In genomic region chr21:33576741-33577141, GRCh38 we compare ENCODE assay signal across 1 cellular context.
A peak's percentile ranks its signal among the peaks of the same experiment; 100 is the strongest.
TF ChIP-seq lines count a peak whose summit lies in the region.
"Not testable (repeated sequence)": the region's sequence is repeated elsewhere in the genome, so short reads cannot be mapped to it uniquely, and the experiment has no call there.

No MANE protein-coding gene starts in this region.

TF ChIP-seq in HepG2, 621 proteins besides CTCF, POLR2A, EP300 and RAD21 (continued from another document and continues in another):
- TF ChIP-seq HNF1A (IDR thresholded peaks at IDR 0.05; ENCODE audit: low read depth) (peak; percentile 47; the same call in 1 of the 2 replicates), HNF1A (CRISPR knock-in tag; IDR thresholded peaks at IDR 0.05; ENCODE audit: borderline replicate concordance) (peak; percentile 70; the same call in 1 of the 2 replicates), SOX6 (CRISPR knock-in tag; IDR thresholded peaks at IDR 0.05) (peak; percentile 91), HMGXB4 (CRISPR knock-in tag; IDR thresholded peaks at IDR 0.05; ENCODE audit: borderline replicate concordance in 1 of 2, low read depth in 1 of 2) (peak in 1 of 2 experiments; percentile 66; a peak in 1 of 4 replicates), IKZF5 (CRISPR knock-in tag; IDR thresholded peaks at IDR 0.05) (peak; percentile 58; the same call in 1 of the 2 replicates), NR2F2 (IDR thresholded peaks at IDR 0.05; ENCODE audit: borderline replicate concordance, low read depth) (peak; percentile 37; the same call in 1 of the 2 replicates), RCOR2 (CRISPR knock-in tag; IDR thresholded peaks at IDR 0.05) (peak; percentile 65; the same call in 1 of the 2 replicates), TEAD3 (CRISPR knock-in tag; optimal IDR thresholded peaks at IDR 0.05; ENCODE audit: borderline replicate concordance) (peak; percentile 84), NCOR1 (IDR thresholded peaks at IDR 0.05; ENCODE audit: borderline replicate concordance, low read length) (peak; percentile 97), HMGXB3 (CRISPR knock-in tag; IDR thresholded peaks at IDR 0.05; ENCODE audit: borderline replicate concordance) (peak; percentile 51; the same call in 1 of the 2 replicates), FOXO1 (CRISPR knock-in tag; IDR thresholded peaks at IDR 0.05) (peak; percentile 81), ARID5B (CRISPR knock-in tag; IDR thresholded peaks at IDR 0.05) (peak; percentile 98), CREB1 (IDR thresholded peaks at IDR 0.05) (peak; percentile 48; the same call in 1 of the 2 replicates), CREB1 (CRISPR knock-in tag; IDR thresholded peaks at IDR 0.05) (peak; percentile 76), ZMYM4 (CRISPR knock-in tag; IDR thresholded peaks at IDR 0.05) (peak; percentile 51; the same call in 1 of the 2 replicates), KDM6A (CRISPR knock-in tag; IDR thresholded peaks at IDR 0.05; ENCODE audit: low read depth) (peak; percentile 80), ZBTB21 (CRISPR knock-in tag; IDR thresholded peaks at IDR 0.05) (peak; percentile 35; the same call in 1 of the 2 replicates), SMAD3 (CRISPR knock-in tag; IDR thresholded peaks at IDR 0.05) (peak; percentile 86; the same call in 1 of the 2 replicates), SIX4 (CRISPR knock-in tag; IDR thresholded peaks at IDR 0.05) (peak; percentile 70; the same call in 1 of the 2 replicates), ZNF629 (CRISPR knock-in tag; conservative IDR thresholded peaks at IDR 0.05) (peak; percentile 91), CHD4 (IDR thresholded peaks at IDR 0.05; ENCODE audit: borderline replicate concordance, low read length) (peak; percentile 54; the same call in 1 of the 2 replicates), ZNF646 (CRISPR knock-in tag; IDR thresholded peaks at IDR 0.05) (0 out of 2 replicates have a peak, but pooled peaks have one; percentile 34), HNF4A (CRISPR knock-in tag; IDR thresholded peaks at IDR 0.05) (peak; percentile 99), DPF2 (CRISPR knock-in tag; IDR thresholded peaks at IDR 0.05; ENCODE audit: borderline replicate concordance, low read depth) (peak; percentile 93), TGIF2 (CRISPR knock-in tag; IDR thresholded peaks at IDR 0.05) (0 out of 2 replicates have a peak, but pooled peaks have one; percentile 66), ZBTB25 (CRISPR knock-in tag; IDR thresholded peaks at IDR 0.05) (peak; percentile 88; the same call in 1 of the 2 replicates), PHF5A (CRISPR knock-in tag; IDR thresholded peaks at IDR 0.05; ENCODE audit: low read depth, unreplicated experiment) (peak; percentile 35), ZNF414 (CRISPR knock-in tag; IDR thresholded peaks at IDR 0.05) (0 out of 2 replicates have a peak, but pooled peaks have one; percentile 54)
- not testable (repeated sequence) for TF ChIP-seq SOX6 (IDR thresholded peaks at IDR 0.05)
